Comparison of ENCODE assay signal across 28 cellular contexts in genomic region chr4:165548702-165549101, GRCh38.
"Had no signal": no experiment of that assay in that cellular context is flagged by ENCODE, and none has a peak within 500 bp of the region (broad histone marks: within the 10 kb centered on the region; RNA-seq: fewer than 3 reads in every experiment).

No MANE protein-coding gene starts in this region.

- H3K4me1 Mint-ChIP-seq: endodermal cell, neural progenitor cell had no signal

- H3K4me1 ChIP-seq: colonic mucosa, left lung, neural progenitor cell, parathyroid adenoma, prostate gland, right atrium auricular region, stomach, tibial nerve, upper lobe of left lung had no signal

- H3K36me3 ChIP-seq: colonic mucosa, esophagus muscularis mucosa, heart right ventricle, left lung, neural progenitor cell, prostate gland, right atrium auricular region, stomach, tibial nerve, upper lobe of left lung had no signal

- H3K79me2 ChIP-seq: parathyroid adenoma had no signal

- DNase-seq: colonic mucosa; effector CD8-positive, alpha-beta T cell; endodermal cell; foreskin melanocyte; glutamatergic neuron; heart right ventricle; hippocampal formation; left cardiac atrium; left lung; mammary epithelial cell; mesendoderm; midbrain; naive thymus-derived CD4-positive, alpha-beta T cell; stimulated activated CD4-positive, alpha-beta T cell treated with anti-CD3 and anti-CD28 coated beads, Interleukin-2, amount 100 ng/mL, for 24 hours; stimulated activated CD4-positive, alpha-beta T cell treated with anti-CD3 and anti-CD28 coated beads, Interleukin-4, amount 100 ng/mL, for 24 hours; stimulated activated naive CD4-positive, alpha-beta T cell treated with Interleukin-2 at 50 U/mL for 16 hours; stomach; upper lobe of left lung had no signal

- H3K27ac ChIP-seq: colonic mucosa, esophagus muscularis mucosa, heart right ventricle, left lung, neural progenitor cell, parathyroid adenoma, prostate gland, right atrium auricular region, stomach, tibial nerve, upper lobe of left lung had no signal

- H3K27me3 Mint-ChIP-seq: dendritic cell treated with granulocyte-macrophage colony-stimulating factor and Interleukin-4, amounts not matched to agents 40 ng/mL and 50 ng/mL, for 4 days had no signal

- H3K27ac Mint-ChIP-seq: dendritic cell treated with granulocyte-macrophage colony-stimulating factor and Interleukin-4, amounts not matched to agents 40 ng/mL and 50 ng/mL, for 4 days; endodermal cell; naive thymus-derived CD4-positive, alpha-beta T cell; nephron; neural progenitor cell; stimulated activated effector memory CD8-positive, alpha-beta T cell treated with anti-CD3 and anti-CD28 coated beads, Interleukin-12 subunit alpha, Interleukin-12 subunit beta, amount 100 ng/mL, for 72 hours had no signal

- H3K9ac ChIP-seq: neural progenitor cell, parathyroid adenoma had no signal

- ATAC-seq: heart right ventricle; left cardiac atrium; left lung; naive thymus-derived CD4-positive, alpha-beta T cell; sciatic nerve; stimulated activated effector memory CD8-positive, alpha-beta T cell treated with anti-CD3 and anti-CD28 coated beads, Interleukin-12 subunit alpha, Interleukin-12 subunit beta, amount 100 ng/mL, for 72 hours had no signal

- H3K36me3 Mint-ChIP-seq: naive thymus-derived CD4-positive, alpha-beta T cell; stimulated activated effector memory CD8-positive, alpha-beta T cell treated with anti-CD3 and anti-CD28 coated beads, Interleukin-12 subunit alpha, Interleukin-12 subunit beta, amount 100 ng/mL, for 72 hours had no signal

- H3K9me3 Mint-ChIP-seq: dendritic cell treated with granulocyte-macrophage colony-stimulating factor and Interleukin-4, amounts not matched to agents 40 ng/mL and 50 ng/mL, for 4 days; endodermal cell; naive thymus-derived CD4-positive, alpha-beta T cell; nephron; stimulated activated effector memory CD8-positive, alpha-beta T cell treated with anti-CD3 and anti-CD28 coated beads, Interleukin-12 subunit alpha, Interleukin-12 subunit beta, amount 100 ng/mL, for 72 hours had no signal

- H3K4me3 Mint-ChIP-seq: dendritic cell treated with granulocyte-macrophage colony-stimulating factor and Interleukin-4, amounts not matched to agents 40 ng/mL and 50 ng/mL, for 4 days; endodermal cell; naive thymus-derived CD4-positive, alpha-beta T cell; nephron; neural progenitor cell had no signal

- H3K27me3 ChIP-seq: colonic mucosa, esophagus muscularis mucosa, heart right ventricle, left lung, neural progenitor cell, right atrium auricular region, stomach, tibial nerve, upper lobe of left lung had no signal

- H3K9me3 ChIP-seq: colonic mucosa, esophagus muscularis mucosa, heart right ventricle, left lung, prostate gland, right atrium auricular region, stomach, tibial nerve, upper lobe of left lung had no signal

- H3K4me2 ChIP-seq: neural progenitor cell had no signal

- H3K4me3 ChIP-seq: colonic mucosa, esophagus muscularis mucosa, heart right ventricle, left lung, neural progenitor cell, prostate gland, right atrium auricular region, stomach, tibial nerve, upper lobe of left lung had no signal

- H2AFZ ChIP-seq: neural progenitor cell, parathyroid adenoma had no signal
